Comparison of ENCODE assay signal across 1 cellular context in the genomic region with DNA sequence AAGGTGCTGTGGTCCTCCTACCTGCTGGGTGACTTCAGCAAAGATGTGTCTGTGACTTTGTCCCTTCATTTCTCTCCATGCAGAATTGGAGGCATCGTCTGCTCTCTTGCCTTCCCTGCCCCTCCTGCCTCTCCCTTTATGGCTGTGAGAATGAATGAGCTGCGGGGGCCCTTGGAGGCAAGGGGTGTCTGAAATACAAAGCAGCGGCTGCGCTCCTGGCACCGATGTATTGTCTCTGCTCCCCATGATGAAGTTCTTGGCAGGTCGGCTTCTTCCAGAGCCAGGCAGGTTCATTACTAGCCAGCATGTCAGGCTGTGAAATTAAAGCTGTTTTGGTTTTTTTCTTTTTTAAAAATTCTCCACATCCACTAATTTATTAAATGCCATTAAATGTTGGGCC.
TF ChIP-seq lines count a peak whose summit lies in the region.

No MANE protein-coding gene starts in this region.

TF ChIP-seq in H1, 55 proteins besides CTCF, POLR2A, EP300 and RAD21:
- TF ChIP-seq SIN3A (conservative IDR thresholded peaks at IDR 0.05 in 1 of 2, IDR thresholded peaks at IDR 0.05 in 1 of 2; ENCODE audit: low read depth in 1 of 2, low read length in 2 of 2) (0 out of 4 replicates have a peak, but pooled peaks of 1 of the 2 experiments have one; percentile 33), RXRA (IDR thresholded peaks at IDR 0.05; ENCODE audit: insufficient read depth, low read depth, low read length) (no peak), CTBP2 (IDR thresholded peaks at IDR 0.05; ENCODE audit: borderline replicate concordance, insufficient read depth, insufficient read length, low read length) (no peak)
